In the genomic region with DNA sequence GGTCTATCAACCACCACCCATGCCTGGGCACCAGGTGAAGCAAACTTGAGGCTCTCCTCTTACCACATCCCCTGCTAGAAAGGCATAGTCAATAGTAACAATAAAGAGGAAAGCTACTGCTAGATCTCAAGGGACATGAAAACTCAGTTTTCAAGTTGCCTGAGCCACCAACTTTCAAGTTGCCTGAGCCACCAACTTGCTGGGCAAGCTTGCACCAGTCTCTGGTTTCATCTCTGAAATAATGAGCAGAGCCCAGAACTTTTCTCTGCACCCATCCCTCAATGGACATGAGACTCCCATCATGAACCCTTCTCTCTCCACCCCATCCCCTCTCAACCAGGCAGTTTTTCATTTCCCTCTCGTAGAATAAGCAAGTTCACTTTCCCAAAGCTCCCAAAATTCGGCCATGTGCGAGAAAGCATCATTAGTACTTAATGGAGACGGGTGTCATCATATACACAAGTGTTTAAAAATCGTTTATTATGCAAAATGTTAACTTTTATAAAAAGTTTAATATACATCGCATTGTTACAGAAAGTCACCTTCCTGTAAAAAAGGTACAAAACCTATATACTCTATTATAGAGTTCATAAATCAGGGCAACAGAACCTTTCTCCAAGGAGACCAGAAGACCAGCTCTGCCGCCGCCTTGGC, we compare ENCODE assay signal across 9 cellular contexts. TPM values are rescaled to one million over a fixed set of nuclear protein-coding genes. Genes with fewer than 3 reads are reported as not detected.
DNase-seq lines count a peak whose midpoint lies in the region; ATAC-seq, FAIRE-seq and TF ChIP-seq lines count a peak whose summit lies in the region.
"Had no signal": no experiment of that assay in that cellular context is flagged by ENCODE, and none has a peak within 500 bp of the region (broad histone marks: within the 10 kb centered on the region; RNA-seq: fewer than 3 reads in every experiment).

No MANE protein-coding gene starts in this region.

- H3K4me3 ChIP-seq in WI38 (ENCODE audit: low read depth, low read length) (peak overlapping the region; percentile 95), right cardiac atrium (ENCODE audit: low read length) (peak overlapping the region; percentile 89), small intestine (ENCODE audit: low read depth in 1 of 2, low read length in 2 of 2) (peak overlapping the region; percentile 73 to 80)

- H2BK120ac ChIP-seq in H9 (ENCODE audit: low read depth, low read length, poor library complexity, severe bottlenecking): no peak overlapping the region

- peaks cover 23% of the 10 kb centered on the region for H3K27me3 Mint-ChIP-seq in H9 (ENCODE audit: low read depth)

- no peak overlapping the region for H2BK15ac ChIP-seq in H9 (ENCODE audit: low read depth, low read length)

- H3K27me3 ChIP-seq in H9 (ENCODE audit: insufficient read depth, low read length): no peaks in the 10 kb centered on the region
- H3K27me3 ChIP-seq in right cardiac atrium (ENCODE audit: control insufficient read depth, insufficient read depth): no peaks in the 10 kb centered on the region
- no peaks in the 10 kb centered on the region for H3K27me3 ChIP-seq in small intestine (ENCODE audit: control insufficient read depth in 2 of 2, insufficient read depth in 2 of 2, low read length in 2 of 2)

- H3K9me3 ChIP-seq in H9 (ENCODE audit: control insufficient read depth, low read depth, low read length) (no peaks in the 10 kb centered on the region), right cardiac atrium (ENCODE audit: control insufficient read depth, low read length) (no peaks in the 10 kb centered on the region), small intestine (ENCODE audit: control insufficient read depth, low read depth) (no peaks in the 10 kb centered on the region)

- no peak overlapping the region for H3K4ac ChIP-seq in H9 (ENCODE audit: low read depth, low read length)

- peaks cover 7% of the 10 kb centered on the region; the same call in 1 of the 2 replicates for H3K79me2 ChIP-seq in H9 (ENCODE audit: insufficient read depth, low read length)

- no peaks in the 10 kb centered on the region; a peak in 1 of 5 replicates for H3K9me3 Mint-ChIP-seq in H9

- H2AFZ ChIP-seq in H9 (ENCODE audit: low read length): no peak overlapping the region

- H3K14ac ChIP-seq in H9 (ENCODE audit: insufficient read depth, low read length): no peak overlapping the region

- H3K56ac ChIP-seq in H9 (ENCODE audit: insufficient read length, low read depth, low read length): no peak overlapping the region

- peak overlapping the region; percentile 25 to 99 (median 37); a peak in 5 of 7 replicates for H3K27ac Mint-ChIP-seq in H9

- peaks cover 66 to 77% of the 10 kb centered on the region in 2 experiments for H3K4me1 Mint-ChIP-seq in H9

- H3K4me3 Mint-ChIP-seq in H9: peak overlapping the region; percentile 86 to 91

- H2AK5ac ChIP-seq in H9 (ENCODE audit: insufficient read length, low read length): no peak overlapping the region

- H3K23ac ChIP-seq in H9 (ENCODE audit: insufficient read length, low read depth, low read length): no peak overlapping the region

- H3K18ac ChIP-seq in H9 (ENCODE audit: insufficient read length, low read depth, low read length): peak overlapping the region; percentile 40

- TF ChIP-seq CTCF in H9 (conservative IDR thresholded peaks at IDR 0.05) (no peak), WI38 (IDR thresholded peaks at IDR 0.05; ENCODE audit: low read depth, low read length) (no peak)

- H3K79me1 ChIP-seq in H9 (ENCODE audit: insufficient read depth, low read depth, low read length, poor library complexity, severe bottlenecking): no peaks in the 10 kb centered on the region

- peaks cover 29% of the 10 kb centered on the region for H3K23me2 ChIP-seq in H9 (ENCODE audit: insufficient read length, low read depth, low read length, poor library complexity, severe bottlenecking)

- H3K4me1 ChIP-seq in H9 (ENCODE audit: insufficient read depth, low read length) (peaks cover 12% of the 10 kb centered on the region; the same call in 1 of the 2 replicates), right cardiac atrium (ENCODE audit: control insufficient read depth, insufficient read depth, low read length) (peaks cover 3% of the 10 kb centered on the region), small intestine (ENCODE audit: control insufficient read depth in 2 of 2, insufficient read depth in 1 of 2, low read depth in 1 of 2, low read length in 1 of 2) (peaks cover 0 to 19% of the 10 kb centered on the region in 2 donors)

- H2BK5ac ChIP-seq in H9 (ENCODE audit: insufficient read length, low read length): no peak overlapping the region

- H4K5ac ChIP-seq in H9 (ENCODE audit: insufficient read length, low read depth, low read length): no peak overlapping the region

- no peaks in the 10 kb centered on the region for H4K20me1 ChIP-seq in H9 (ENCODE audit: control insufficient read depth, insufficient read depth, insufficient read length)

- no CpG with 5 or more reads among the region's 8 CpGs for WGBS in H9 (ENCODE audit: extremely low coverage, insufficient read length, low lambda C conversion rate)
- WGBS in right cardiac atrium: 27% methylated on average over 8 of the region's 8 CpGs
- 6 to 29% (median 20%) methylated on average over 8 of the region's 8 CpGs for WGBS in small intestine, 3 donors

- H3K27ac ChIP-seq in H9 (ENCODE audit: insufficient read length, low read depth, low read length): peak overlapping the region; percentile 82
- H3K27ac ChIP-seq in right cardiac atrium (ENCODE audit: low read length): peak overlapping the region; percentile 99
- H3K27ac ChIP-seq in small intestine (ENCODE audit: low read depth in 1 of 2, low read length in 1 of 2): peak overlapping the region; percentile 89 to 92

- no peak for DNase-seq in H9
- DNase-seq in right cardiac atrium: no peak
- DNase-seq in small intestine: no peak
- no peak for DNase-seq in OCI-M2 (lab: John Stamatoyannopoulos, UW; ENCODE audit: unreplicated experiment)
- no peak for DNase-seq in NCI-H446 treated with DMSO at 0.1 percent for 48 hours (lab: John Stamatoyannopoulos, UW)
- no peak for DNase-seq in NCI-H1694 treated with DMSO at 0.1 percent for 48 hours (lab: John Stamatoyannopoulos, UW)
- DNase-seq: cerebellar nuclear complex had no signal

- no peak overlapping the region for H4K91ac ChIP-seq in H9 (ENCODE audit: insufficient read length, low read depth, low read length)

- no peak overlapping the region for H3T11ph ChIP-seq in H9 (ENCODE audit: low read length)

- FAIRE-seq in small intestine (lab: Jason Lieb, UNC): no peak

- peak overlapping the region; percentile 82 for H3K4me2 ChIP-seq in H9 (ENCODE audit: insufficient read depth, insufficient read length, low read length)

- no peak overlapping the region for H4K8ac ChIP-seq in H9 (replicated peaks; ENCODE audit: insufficient read length, low read depth, low read length)

- intact Hi-C loops in right cardiac atrium (cut with DNase I): no loop called here

- no peaks in the 10 kb centered on the region for H3K36me3 ChIP-seq in small intestine (ENCODE audit: control insufficient read depth in 2 of 2, insufficient read depth in 2 of 2, low read length in 2 of 2)

- no peak overlapping the region for H2BK12ac ChIP-seq in H9 (ENCODE audit: insufficient read length, low read depth, low read length)

- no peak overlapping the region for H2BK20ac ChIP-seq in H9 (ENCODE audit: low read depth, low read length, poor library complexity, severe bottlenecking)

- no peak for ATAC-seq in right cardiac atrium
- no peak for ATAC-seq in activated CD4-positive, CD25-positive, alpha-beta regulatory T cell treated with anti-CD3 and anti-CD28 coated beads, Interleukin-2, amount 50 U/mL, for 24 hours

- peak overlapping the region; percentile 65 for H3K9ac ChIP-seq in H9 (ENCODE audit: extremely low read depth, insufficient read length, low read length)

- H3K36me3 Mint-ChIP-seq in H9 (ENCODE audit: insufficient read depth in 1 of 3, low read depth in 3 of 3): peaks cover 11 to 20% (median 13%) of the 10 kb centered on the region in 3 experiments; a peak in 6 of 7 replicates

RNA-seq across cellular contexts. Expression of a gene that starts 1.7 kb away (rescaled TPM):
- 113 and 119 TPM in 2 replicates for total RNA-seq in H9 (2021)
- 100 to 1,000 TPM; 162 to 225 (median 179) TPM for total RNA-seq in right cardiac atrium
- polyA plus RNA-seq in right cardiac atrium: 208 TPM
- polyA plus RNA-seq in small intestine: 100 to 1,000 TPM in 2 of 3 donors, 10 to 100 TPM in 1; 78.1 to 135 (median 115) TPM

RNA-seq across cellular contexts. Expression of a gene that starts 26.6 kb away (rescaled TPM):
- 5.1 TPM in 2 replicates for total RNA-seq in H9 (2021)
- total RNA-seq in right cardiac atrium: under 1 TPM in 3 of 4 donors, not detected in 1; 0.06 to 0.82 (median 0.40) TPM
- 0.05 TPM for polyA plus RNA-seq in right cardiac atrium
- 1 to 10 TPM; 1.9 to 4.0 (median 2.2) TPM for polyA plus RNA-seq in small intestine
